Comparison of ENCODE assay signal across 9 cellular contexts in genomic region chr4:2058264-2059033, GRCh38. TPM values are rescaled to one million over a fixed set of nuclear protein-coding genes. Genes with fewer than 3 reads are reported as not detected.
DNase-seq lines count a peak whose midpoint lies in the region; ATAC-seq and TF ChIP-seq lines count a peak whose summit lies in the region.
"Had no signal": no experiment of that assay in that cellular context is flagged by ENCODE, and none has a peak within 500 bp of the region (broad histone marks: within the 10 kb centered on the region; RNA-seq: fewer than 3 reads in every experiment).

No MANE protein-coding gene starts in this region.

- TF ChIP-seq POLR2A in IMR-90 (IDR thresholded peaks at IDR 0.05; ENCODE audit: low read depth, low read length): no peak

- BruUV-seq in IMR-90 (replicated peaks; lab: Mats Ljungman, UMichigan): no TSS peak

- no peak overlapping the region for H2BK120ac ChIP-seq in IMR-90 (ENCODE audit: low read depth, low read length)

- no peak overlapping the region for H2AK9ac ChIP-seq in IMR-90 (replicated peaks; ENCODE audit: low read depth, low read length, poor library complexity)

- TF ChIP-seq RAD21 in IMR-90 (IDR thresholded peaks at IDR 0.05; ENCODE audit: low read length): no peak

- H3K27me3 Mint-ChIP-seq in naive thymus-derived CD4-positive, alpha-beta T cell: peaks cover 26 to 46% (median 33%) of the 10 kb centered on the region in 5 donors

- no peaks in the 10 kb centered on the region for H3K36me3 ChIP-seq in BJ (ENCODE audit: control insufficient read depth, insufficient read depth, low read length)
- no peaks in the 10 kb centered on the region for H3K36me3 ChIP-seq in IMR-90 (ENCODE audit: control insufficient read depth, insufficient read depth, low read length)
- no peaks in the 10 kb centered on the region for H3K36me3 ChIP-seq in naive thymus-derived CD4-positive, alpha-beta T cell (ENCODE audit: control insufficient read depth in 2 of 3, insufficient read depth in 3 of 3, low read length in 3 of 3)

- no peak overlapping the region for H3K27ac ChIP-seq in IMR-90 (ENCODE audit: insufficient read depth, low read length)
- H3K27ac ChIP-seq in caudate nucleus (ENCODE audit: low read depth, low read length): peak overlapping the region; percentile 76
- H3K27ac ChIP-seq in naive thymus-derived CD4-positive, alpha-beta T cell (ENCODE audit: low read depth, low read length): no peak overlapping the region

- no peaks in the 10 kb centered on the region for H4K20me1 ChIP-seq in IMR-90 (ENCODE audit: insufficient read depth, low read length)

- in situ Hi-C loops in IMR-90 (cut with MboI; ENCODE audit: low sequenced_read_pairs): no loop called here

- H3K79me1 ChIP-seq in IMR-90 (ENCODE audit: low read depth in 1 of 2, low read length in 2 of 2): no peaks in the 10 kb centered on the region

- no peak overlapping the region for H3K14ac ChIP-seq in IMR-90 (replicated peaks; ENCODE audit: low read depth, low read length)

- H3K18ac ChIP-seq in IMR-90 (ENCODE audit: low read depth, low read length): no peak overlapping the region

- H3K27me3 ChIP-seq in BJ (ENCODE audit: control insufficient read depth, insufficient read depth, low read length) (peaks cover 15% of the 10 kb centered on the region), IMR-90 (ENCODE audit: control insufficient read depth, insufficient read depth, low read length) (peaks cover 53% of the 10 kb centered on the region)
- peaks cover 0 to 3% of the 10 kb centered on the region in 2 donors for H3K27me3 ChIP-seq in naive thymus-derived CD4-positive, alpha-beta T cell (ENCODE audit: control insufficient read depth in 2 of 2, insufficient read depth in 2 of 2, low read length in 2 of 2)

- dilution Hi-C loops in IMR-90 (cut with HindIII; ENCODE audit: low sequenced_read_pairs, unreplicated experiment): no loop called here

- no peak overlapping the region for H3K4ac ChIP-seq in IMR-90 (ENCODE audit: low read depth, low read length)

- DNase-seq in BJ (ENCODE audit: low read depth) (no peak), IMR-90 (no peak), caudate nucleus (lab: John Stamatoyannopoulos, UW) (peak in 25 of 61 donors; percentile 11 to 78 (median 53))
- DNase-seq in naive thymus-derived CD4-positive, alpha-beta T cell: peak in 1 of 9 donors; percentile 48

- no peak overlapping the region for H3K9ac ChIP-seq in IMR-90 (ENCODE audit: low read depth, low read length)

- H3K27ac Mint-ChIP-seq in naive thymus-derived CD4-positive, alpha-beta T cell: no peak overlapping the region

- 1% methylated on average over 17 of the region's 91 CpGs; no CpG with 5 or more reads in 1 of the 2 experiments for WGBS in IMR-90 (ENCODE audit: extremely low coverage in 2 of 2, insufficient read length in 1 of 2), 2 experiments

- H4K5ac ChIP-seq in IMR-90 (ENCODE audit: low read depth, low read length): no peak overlapping the region

- H3K4me2 ChIP-seq in IMR-90 (ENCODE audit: low read depth, low read length): peak overlapping the region; percentile 64

- H3K23ac ChIP-seq in IMR-90 (ENCODE audit: low read depth, low read length): no peak overlapping the region

- H3K9me3 Mint-ChIP-seq in naive thymus-derived CD4-positive, alpha-beta T cell: no peaks in the 10 kb centered on the region

- no peak overlapping the region for H2BK20ac ChIP-seq in IMR-90 (ENCODE audit: low read depth, low read length)

- no peak for TF ChIP-seq CTCF in BJ (IDR thresholded peaks at IDR 0.05; ENCODE audit: insufficient read depth, low read depth, low read length)
- TF ChIP-seq CTCF in IMR-90 (conservative IDR thresholded peaks at IDR 0.05; ENCODE audit: low read depth, low read length): no peak

- H3K9me1 ChIP-seq in IMR-90 (ENCODE audit: insufficient read depth, low read length): no peaks in the 10 kb centered on the region

- H3K56ac ChIP-seq in IMR-90 (ENCODE audit: extremely low read depth, insufficient read depth, low read length): no peak overlapping the region

- POLR2A ChIA-PET in BJ (lab: Charles Lee) (no interaction called here), IMR-90 (lab: Charles Lee; ENCODE audit: unreplicated experiment) (no interaction called here)
- POLR2A ChIA-PET in naive thymus-derived CD4-positive, alpha-beta T cell (lab: Charles Lee): no interaction called here

- H3K9me3 ChIP-seq in IMR-90 (ENCODE audit: control insufficient read depth, insufficient read depth, low read length): no peaks in the 10 kb centered on the region; the same call in 1 of the 2 replicates
- no peaks in the 10 kb centered on the region for H3K9me3 ChIP-seq in naive thymus-derived CD4-positive, alpha-beta T cell (ENCODE audit: control insufficient read depth in 2 of 3, low read length in 3 of 3)
- H3K9me3 ChIP-seq: mucosa of descending colon had no signal

- peaks cover 0 to 6% (median 0%) of the 10 kb centered on the region in 7 donors for H3K4me1 Mint-ChIP-seq in naive thymus-derived CD4-positive, alpha-beta T cell

- no peak overlapping the region for H2AK5ac ChIP-seq in IMR-90 (ENCODE audit: low read depth, low read length)

- no peak overlapping the region for H4K91ac ChIP-seq in IMR-90 (ENCODE audit: insufficient read depth, low read depth, low read length)

- ATAC-seq in IMR-90 (ENCODE audit: low read depth) (peak; percentile 48), GM19351 (IDR thresholded peaks at IDR 0.05; ENCODE audit: unreplicated experiment) (no peak), HG02678 (IDR thresholded peaks at IDR 0.05; ENCODE audit: unreplicated experiment) (no peak), HG03565 (IDR thresholded peaks at IDR 0.05; ENCODE audit: unreplicated experiment) (no peak), GM21515 (IDR thresholded peaks at IDR 0.05; ENCODE audit: unreplicated experiment) (no peak)
- ATAC-seq in naive thymus-derived CD4-positive, alpha-beta T cell: peak; percentile 26
- ATAC-seq: mucosa of descending colon had no signal

- H2BK5ac ChIP-seq in IMR-90 (ENCODE audit: low read depth, low read length, poor library complexity, severe bottlenecking): no peak overlapping the region

- CTCF ChIA-PET in BJ (lab: Yijun Ruan, JAX) (no interaction called here), IMR-90 (lab: Yijun Ruan, JAX) (no interaction called here)
- CTCF ChIA-PET in naive thymus-derived CD4-positive, alpha-beta T cell (lab: Charles Lee): no interaction called here

- H3K36me3 Mint-ChIP-seq in naive thymus-derived CD4-positive, alpha-beta T cell: peaks cover 0 to 4% (median 1%) of the 10 kb centered on the region in 5 donors

- H3K4me3 Mint-ChIP-seq in naive thymus-derived CD4-positive, alpha-beta T cell: peak overlapping the region in 2 of 10 donors; percentile 60 to 70

- no peak overlapping the region for H2BK15ac ChIP-seq in IMR-90 (ENCODE audit: low read depth, low read length)

- H4K8ac ChIP-seq in IMR-90 (ENCODE audit: low read depth in 2 of 2, low read length in 2 of 2): no peak overlapping the region

- H2AFZ ChIP-seq in IMR-90 (replicated peaks; ENCODE audit: low read length, poor library complexity): peak overlapping the region; percentile 63

- H3K4me3 ChIP-seq in BJ (ENCODE audit: low read depth, low read length): peak overlapping the region; percentile 18; the same call in 1 of the 2 replicates
- peak overlapping the region; percentile 47 for H3K4me3 ChIP-seq in IMR-90 (ENCODE audit: insufficient read depth, low read depth, low read length)
- H3K4me3 ChIP-seq in naive thymus-derived CD4-positive, alpha-beta T cell (ENCODE audit: low read length): no peak overlapping the region
- H3K4me3 ChIP-seq: mucosa of descending colon had no signal

- intact Hi-C loops in IMR-90 (cut with micrococcal nuclease): no loop called here
- intact Hi-C loops in naive thymus-derived CD4-positive, alpha-beta T cell (cut with micrococcal nuclease): loop anchor here (1.0 to 5.0 kb wide), 3 partner anchors 48 to 114 kb away; no protein-coding TSS in a partner anchor

- peaks cover 1% of the 10 kb centered on the region; the same call in 1 of the 2 replicates for H3K4me1 ChIP-seq in IMR-90 (ENCODE audit: control insufficient read depth, insufficient read depth, low read length)
- no peaks in the 10 kb centered on the region for H3K4me1 ChIP-seq in naive thymus-derived CD4-positive, alpha-beta T cell (ENCODE audit: control insufficient read depth in 2 of 2, insufficient read depth in 2 of 2, low read length in 2 of 2)

TF ChIP-seq in IMR-90, 13 proteins besides CTCF, POLR2A, EP300 and RAD21 (continues in another document):
- TF ChIP-seq FOS (IDR thresholded peaks at IDR 0.05; ENCODE audit: low read depth, low read length) (no peak), NFE2L2 (IDR thresholded peaks at IDR 0.05; ENCODE audit: low read depth, low read length) (no peak), MAZ (IDR thresholded peaks at IDR 0.05; ENCODE audit: borderline replicate concordance, low read depth, low read length) (no peak), ELK1 (IDR thresholded peaks at IDR 0.05; ENCODE audit: borderline replicate concordance, low read depth, low read length) (no peak), RFX5 (IDR thresholded peaks at IDR 0.05; ENCODE audit: low read depth, low read length) (no peak)

RNA-seq across cellular contexts. Expression of gene NAT8L, which starts 0.7 kb away (rescaled TPM):
- polyA plus RNA-seq in BJ (2011; rRNA removed) (0.02 and 0.04 TPM in 2 replicates), IMR-90 (2012; rRNA removed) (0.04 and 0.05 TPM in 2 replicates)
- 0.05 TPM in 2 replicates for polyA minus RNA-seq in BJ (2011; rRNA and poly(A)+ RNA removed)
- not detected in 2 replicates for total RNA-seq in IMR-90 (2012; rRNA removed)
- polyA plus RNA-seq in IMR-90 (2012; cell fraction: cytosol; rRNA removed): 0.05 TPM in 2 replicates
- polyA plus RNA-seq in IMR-90 (2012; cell fraction: nucleus; rRNA removed; ENCODE audit: low replicate concordance): 0.08 and 0.14 TPM in 2 replicates
- total RNA-seq in naive thymus-derived CD4-positive, alpha-beta T cell: 1 to 10 TPM in 1 of 5 experiments, under 1 TPM in 2, not detected in 2; 0.11 to 7.2 (median 0.24) TPM
- not detected for polyA plus RNA-seq in naive thymus-derived CD4-positive, alpha-beta T cell

RNA-seq across cellular contexts. Expression of gene NELFA, which starts 49.7 kb away (rescaled TPM):
- 8.6 and 12.8 TPM in 2 replicates for polyA plus RNA-seq in BJ (2011; rRNA removed)
- polyA minus RNA-seq in BJ (2011; rRNA and poly(A)+ RNA removed): 6.2 and 7.3 TPM in 2 replicates
- total RNA-seq in IMR-90 (2012; rRNA removed): 4.3 and 5.8 TPM in 2 replicates
- polyA plus RNA-seq in IMR-90 (2012; rRNA removed): 21.9 and 23.4 TPM in 2 replicates
- polyA plus RNA-seq in IMR-90 (2012; cell fraction: cytosol; rRNA removed): 15.8 and 24.7 TPM in 2 replicates
- polyA plus RNA-seq in IMR-90 (2012; cell fraction: nucleus; rRNA removed; ENCODE audit: low replicate concordance): 32.1 and 61.2 TPM in 2 replicates
- 10 to 100 TPM; 32.7 to 50.1 (median 43.6) TPM for total RNA-seq in naive thymus-derived CD4-positive, alpha-beta T cell
- polyA plus RNA-seq in naive thymus-derived CD4-positive, alpha-beta T cell: 10 to 100 TPM; 29.2 to 41.1 TPM

Comparison
In these comparisons a context has a peak if more than half of its experiments do, and no peak if none do; other contexts are left out.
1. ATAC-seq: peak in IMR-90 (single experiment) and naive thymus-derived CD4-positive, alpha-beta T cell (single experiment); none in GM19351 (single experiment), HG02678 (single experiment), HG03565 (single experiment) and GM21515 (single experiment).